8 cellular contexts compared by ENCODE assay signal in genomic region chr13:21668665-21669599, GRCh38. TPM values are rescaled to one million over a fixed set of nuclear protein-coding genes. Genes with fewer than 3 reads are reported as not detected.
DNase-seq lines count a peak whose midpoint lies in the region; ATAC-seq and TF ChIP-seq lines count a peak whose summit lies in the region.

No MANE protein-coding gene starts in this region.

- H3F3A ChIP-seq in neural cell (ENCODE audit: insufficient read depth, low read length, poor library complexity, severe bottlenecking), result peaks cover 10% of the 10 kb centered on the region

- no peaks in the 10 kb centered on the region for H3K9me2 ChIP-seq in neural cell (ENCODE audit: insufficient read depth, low read length)

- H3K27ac ChIP-seq in HEK293 (ENCODE audit: extremely low read depth, low read depth, low read length) (peak overlapping the region; percentile 95), neural cell (ENCODE audit: low read length) (peak overlapping the region; percentile 68)

- H3K4me3 ChIP-seq in HEK293 (ENCODE audit: low read depth, low read length) (peak overlapping the region; percentile 49), epithelial cell of esophagus (ENCODE audit: low read length) (peak overlapping the region; percentile 61), neural cell (ENCODE audit: low read length) (peak overlapping the region; percentile 92)

- POLR2A ChIA-PET in HEK293 (lab: Yijun Ruan, JAX), result no interaction called here

- H3K9ac ChIP-seq in neural cell (ENCODE audit: low read length), result peak overlapping the region; percentile 79

- ATAC-seq in GM18870 (IDR thresholded peaks at IDR 0.05; ENCODE audit: unreplicated experiment) (no peak), HG03196 (IDR thresholded peaks at IDR 0.05; ENCODE audit: unreplicated experiment) (no peak), HG03108 (IDR thresholded peaks at IDR 0.05; ENCODE audit: unreplicated experiment) (no peak)

- no peak for TF ChIP-seq EP300 in neural cell (conservative IDR thresholded peaks at IDR 0.05; ENCODE audit: poor library complexity, severe bottlenecking)

- H2AFZ ChIP-seq in neural cell (ENCODE audit: low read depth, low read length), result peak overlapping the region; percentile 85

- H3K36me3 ChIP-seq in HEK293 (ENCODE audit: control insufficient read depth in 2 of 2, insufficient read depth in 1 of 2, low read length in 2 of 2) (no peaks in the 10 kb centered on the region), neural cell (ENCODE audit: insufficient read depth, low read length) (no peaks in the 10 kb centered on the region)

- H3K79me2 ChIP-seq in neural cell (replicated peaks; ENCODE audit: insufficient read depth, low read length), result peaks cover 21% of the 10 kb centered on the region

- DNase-seq in AG20443 (ENCODE audit: low spot score) (peak; percentile 74), epithelial cell of esophagus (ENCODE audit: low read depth) (peak; percentile 30)
- peak; percentile 32 for DNase-seq in activated CD4-positive, alpha-beta T cell treated with anti-CD3 and anti-CD28 coated beads, Interleukin-2, amount 50 U/mL, for 1 hour

- peaks cover 2% of the 10 kb centered on the region; the same call in 1 of the 2 replicates for H3K4me1 ChIP-seq in HEK293 (ENCODE audit: control insufficient read depth, insufficient read depth, low read length)

- peak overlapping the region; percentile 94 for H3K4me2 ChIP-seq in neural cell (ENCODE audit: low read length)

- H3K27me3 ChIP-seq in neural cell (ENCODE audit: insufficient read depth, low read depth, low read length), result peaks cover 19% of the 10 kb centered on the region

- TF ChIP-seq CTCF in HEK293 (tag by site-specific recombination; IDR thresholded peaks at IDR 0.05), result no peak
- TF ChIP-seq CTCF in epithelial cell of esophagus (IDR thresholded peaks at IDR 0.05; ENCODE audit: insufficient read depth, low read depth, low read length, missing control alignments), result no peak
- no peak for TF ChIP-seq CTCF in neural cell (IDR thresholded peaks at IDR 0.05; ENCODE audit: poor library complexity, severe bottlenecking)

- no peaks in the 10 kb centered on the region for H4K20me1 ChIP-seq in neural cell (ENCODE audit: insufficient read depth)

- CTCF ChIA-PET in HEK293 (lab: Yijun Ruan, JAX), result interaction anchor here (0.6 to 0.7 kb wide), 3 partner anchors 24 to 783 kb away, joined by 3 to 4 read pairs (median 3); no protein-coding TSS in a partner anchor

- H3K9me3 ChIP-seq in HEK293 (ENCODE audit: control insufficient read depth, insufficient read depth, low read depth, low read length) (no peaks in the 10 kb centered on the region), neural cell (ENCODE audit: low read length) (no peaks in the 10 kb centered on the region)

- TF ChIP-seq RAD21 in neural cell (conservative IDR thresholded peaks at IDR 0.05), result no peak

TF ChIP-seq in HEK293, 187 proteins besides CTCF, POLR2A, EP300 and RAD21 (continues in another document):
- TF ChIP-seq ZNF521 (tag by site-specific recombination; IDR thresholded peaks at IDR 0.05) (no peak), OVOL3 (tag by site-specific recombination; IDR thresholded peaks at IDR 0.05) (0 out of 2 replicates have a peak, but pooled peaks have one; percentile 30), ZFHX2 (tag by site-specific recombination; conservative IDR thresholded peaks at IDR 0.05) (no peak), ZNF24 (tag by site-specific recombination; IDR thresholded peaks at IDR 0.05) (no peak; the same call in 1 of the 2 replicates), ZNF366 (tag by site-specific recombination; conservative IDR thresholded peaks at IDR 0.05) (peak; percentile 78), ZNF664 (tag by site-specific recombination; IDR thresholded peaks at IDR 0.05) (no peak)
- TF ChIP-seq, protein P1, sequence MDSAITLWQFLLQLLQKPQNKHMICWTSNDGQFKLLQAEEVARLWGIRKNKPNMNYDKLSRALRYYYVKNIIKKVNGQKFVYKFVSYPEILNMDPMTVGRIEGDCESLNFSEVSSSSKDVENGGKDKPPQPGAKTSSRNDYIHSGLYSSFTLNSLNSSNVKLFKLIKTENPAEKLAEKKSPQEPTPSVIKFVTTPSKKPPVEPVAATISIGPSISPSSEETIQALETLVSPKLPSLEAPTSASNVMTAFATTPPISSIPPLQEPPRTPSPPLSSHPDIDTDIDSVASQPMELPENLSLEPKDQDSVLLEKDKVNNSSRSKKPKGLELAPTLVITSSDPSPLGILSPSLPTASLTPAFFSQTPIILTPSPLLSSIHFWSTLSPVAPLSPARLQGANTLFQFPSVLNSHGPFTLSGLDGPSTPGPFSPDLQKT (IDR thresholded peaks at IDR 0.05; ENCODE audit: borderline replicate concordance, low read depth, low read length), result no peak
- TF ChIP-seq, protein P2, sequence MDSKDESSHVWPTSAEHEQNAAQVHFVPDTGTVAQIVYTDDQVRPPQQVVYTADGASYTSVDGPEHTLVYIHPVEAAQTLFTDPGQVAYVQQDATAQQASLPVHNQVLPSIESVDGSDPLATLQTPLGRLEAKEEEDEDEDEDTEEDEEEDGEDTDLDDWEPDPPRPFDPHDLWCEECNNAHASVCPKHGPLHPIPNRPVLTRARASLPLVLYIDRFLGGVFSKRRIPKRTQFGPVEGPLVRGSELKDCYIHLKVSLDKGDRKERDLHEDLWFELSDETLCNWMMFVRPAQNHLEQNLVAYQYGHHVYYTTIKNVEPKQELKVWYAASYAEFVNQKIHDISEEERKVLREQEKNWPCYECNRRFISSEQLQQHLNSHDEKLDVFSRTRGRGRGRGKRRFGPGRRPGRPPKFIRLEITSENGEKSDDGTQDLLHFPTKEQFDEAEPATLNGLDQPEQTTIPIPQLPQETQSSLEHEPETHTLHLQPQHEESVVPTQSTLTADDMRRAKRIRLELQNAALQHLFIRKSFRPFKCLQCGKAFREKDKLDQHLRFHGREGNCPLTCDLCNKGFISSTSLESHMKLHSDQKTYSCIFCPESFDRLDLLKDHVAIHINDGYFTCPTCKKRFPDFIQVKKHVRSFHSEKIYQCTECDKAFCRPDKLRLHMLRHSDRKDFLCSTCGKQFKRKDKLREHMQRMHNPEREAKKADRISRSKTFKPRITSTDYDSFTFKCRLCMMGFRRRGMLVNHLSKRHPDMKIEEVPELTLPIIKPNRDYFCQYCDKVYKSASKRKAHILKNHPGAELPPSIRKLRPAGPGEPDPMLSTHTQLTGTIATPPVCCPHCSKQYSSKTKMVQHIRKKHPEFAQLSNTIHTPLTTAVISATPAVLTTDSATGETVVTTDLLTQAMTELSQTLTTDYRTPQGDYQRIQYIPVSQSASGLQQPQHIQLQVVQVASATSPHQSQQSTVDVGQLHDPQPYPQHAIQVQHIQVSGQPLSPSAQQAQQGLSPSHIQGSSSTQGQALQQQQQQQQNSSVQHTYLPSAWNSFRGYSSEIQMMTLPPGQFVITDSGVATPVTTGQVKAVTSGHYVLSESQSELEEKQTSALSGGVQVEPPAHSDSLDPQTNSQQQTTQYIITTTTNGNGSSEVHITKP (tag by site-specific recombination; IDR thresholded peaks at IDR 0.05), result peak; percentile 95

TF ChIP-seq in neural cell, 6 proteins besides CTCF, POLR2A, EP300 and RAD21:
- TF ChIP-seq EZH2 (IDR thresholded peaks at IDR 0.05; ENCODE audit: borderline replicate concordance, insufficient read depth, low read length, poor library complexity, severe bottlenecking), result no peak
- TF ChIP-seq MXI1 (conservative IDR thresholded peaks at IDR 0.05; ENCODE audit: poor library complexity, severe bottlenecking), result peak; percentile 60
- peak; percentile 18 for TF ChIP-seq SMC3 (conservative IDR thresholded peaks at IDR 0.05; ENCODE audit: poor library complexity)
- TF ChIP-seq POLR2AphosphoS5 (IDR thresholded peaks at IDR 0.05), result peak; percentile 34

RNA-seq across cellular contexts. Expression of gene FGF9, which starts 1.9 kb away (rescaled TPM):
- polyA plus RNA-seq in neural cell, result 27.2 and 29.4 TPM in 2 replicates
- 16.3 and 17.8 TPM in 2 replicates for polyA minus RNA-seq in neural cell
